In genomic region chr4:31737419-31737818, GRCh38 we compare ENCODE assay signal across 18 cellular contexts.
DNase-seq lines count a peak whose midpoint lies in the region; ATAC-seq and TF ChIP-seq lines count a peak whose summit lies in the region.
"Had no signal": no experiment of that assay in that cellular context is flagged by ENCODE, and none has a peak within 500 bp of the region (broad histone marks: within the 10 kb centered on the region; RNA-seq: fewer than 3 reads in every experiment).

No MANE protein-coding gene starts in this region.

- no peaks in the 10 kb centered on the region for H3K27me3 ChIP-seq in vagina
- H3K27me3 ChIP-seq: neural progenitor cell, stomach had no signal

- H3K9me2 ChIP-seq in OCI-LY7 (ENCODE audit: insufficient read depth, low read length) = no peaks in the 10 kb centered on the region

- no peaks in the 10 kb centered on the region for H3K36me3 ChIP-seq in OCI-LY7 (ENCODE audit: insufficient read depth, low read length)
- no peaks in the 10 kb centered on the region for H3K36me3 ChIP-seq in vagina
- H3K36me3 ChIP-seq: neural progenitor cell, stomach had no signal

- H3K4me3 ChIP-seq in OCI-LY7 (ENCODE audit: low read depth, low read length, poor library complexity, severe bottlenecking) (no peak overlapping the region), vagina (no peak overlapping the region)
- H3K4me3 ChIP-seq: neural progenitor cell, stomach had no signal

- H3K4me1 ChIP-seq in OCI-LY7 (ENCODE audit: insufficient read depth, low read length, poor library complexity, severe bottlenecking) = no peaks in the 10 kb centered on the region
- no peaks in the 10 kb centered on the region for H3K4me1 ChIP-seq in vagina
- H3K4me1 ChIP-seq: neural progenitor cell, stomach had no signal

- ATAC-seq in HG03565 (IDR thresholded peaks at IDR 0.05; ENCODE audit: unreplicated experiment) = peak; percentile 56
- ATAC-seq: activated T-helper 17 cell treated with anti-CD3 and anti-CD28 coated beads, Interleukin-2, amount 50 U/mL, for 72 hours had no signal

- POLR2A ChIA-PET in OCI-LY7 (lab: Charles Lee) = no interaction called here

- no peak overlapping the region for H3K27ac ChIP-seq in OCI-LY7 (ENCODE audit: low read depth, low read length, poor library complexity, severe bottlenecking)
- H3K27ac ChIP-seq in vagina = no peak overlapping the region
- H3K27ac ChIP-seq: neural progenitor cell, stomach had no signal

- intact Hi-C loops in OCI-LY7 (cut with micrococcal nuclease; ENCODE audit: unreplicated experiment) (no loop called here), vagina (cut with DNase I) (no loop called here)

- H3K9me3 ChIP-seq in OCI-LY7 (ENCODE audit: low read length) = no peaks in the 10 kb centered on the region
- H3K9me3 ChIP-seq in vagina = no peaks in the 10 kb centered on the region
- H3K9me3 ChIP-seq: stomach had no signal

- no peak overlapping the region for H2AFZ ChIP-seq in OCI-LY7 (ENCODE audit: low read length)
- H2AFZ ChIP-seq: neural progenitor cell had no signal

- no peak for TF ChIP-seq POLR2A in vagina (IDR thresholded peaks at IDR 0.05)

- TF ChIP-seq CTCF in GM10266 (IDR thresholded peaks at IDR 0.05; ENCODE audit: control insufficient read depth, insufficient read depth, low read depth, missing control alignments) (no peak), OCI-LY7 (conservative IDR thresholded peaks at IDR 0.05; ENCODE audit: low read length) (no peak), vagina (IDR thresholded peaks at IDR 0.05) (no peak)

- no peak overlapping the region for H3K4me2 ChIP-seq in OCI-LY7 (ENCODE audit: low read length)
- H3K4me2 ChIP-seq: neural progenitor cell had no signal

- H4K20me1 ChIP-seq in OCI-LY7 (ENCODE audit: insufficient read depth, low read length) = no peaks in the 10 kb centered on the region

- H3K79me2 ChIP-seq in OCI-LY7 (ENCODE audit: insufficient read depth, low read depth, low read length) = no peaks in the 10 kb centered on the region

- no TSS peak for BruUV-seq in OCI-LY7 (replicated peaks; lab: Mats Ljungman, UMichigan)

- CTCF ChIA-PET in OCI-LY7 (lab: Charles Lee; ENCODE audit: unreplicated experiment) = no interaction called here

- DNase-seq in GM10266 (ENCODE audit: extremely low spot score) (peak; percentile 2), OCI-LY7 (ENCODE audit: low spot score) (peak; percentile 2), left kidney (ENCODE audit: low read depth, low spot score) (peak; percentile 1), HT-29 (ENCODE audit: low spot score) (no peak), NCI-H510A treated with DMSO at 0.1 percent for 48 hours (lab: John Stamatoyannopoulos, UW) (no peak), vagina (ENCODE audit: extremely low spot score in 2 of 2) (no peak), NCI-H2227 treated with DMSO at 0.1 percent for 48 hours (lab: John Stamatoyannopoulos, UW) (no peak)
- DNase-seq: activated CD8-positive, alpha-beta memory T cell treated with anti-CD3 and anti-CD28 coated beads for 24 hours; H7; kidney glomerular epithelial cell; midbrain; NCI-H146; NCI-H446; stomach; SW 1271 had no signal

Comparison
In these comparisons a context has a peak if more than half of its experiments do, and no peak if none do; other contexts are left out.
1. DNase-seq: peak in GM10266 (single experiment), OCI-LY7 (single experiment) and left kidney (single experiment); none in HT-29 (single experiment), NCI-H510A treated with DMSO at 0.1 percent for 48 hours (single experiment), vagina (0 of 2) and NCI-H2227 treated with DMSO at 0.1 percent for 48 hours (single experiment).